In genomic region chr16:25443994-25444393, GRCh38 we compare ENCODE assay signal across 34 cellular contexts.
DNase-seq lines count a peak whose midpoint lies in the region; ATAC-seq, FAIRE-seq and TF ChIP-seq lines count a peak whose summit lies in the region.
"Had no signal": no experiment of that assay in that cellular context is flagged by ENCODE, and none has a peak within 500 bp of the region (broad histone marks: within the 10 kb centered on the region; RNA-seq: fewer than 3 reads in every experiment).

No MANE protein-coding gene starts in this region.

- H2BK5ac ChIP-seq in mesendoderm (ENCODE audit: low read length): no peak overlapping the region

- H3K4me2 ChIP-seq in HepG2 (ENCODE audit: low read depth, low read length) (no peak overlapping the region), A549 (no peak overlapping the region), K562 (ENCODE audit: insufficient read depth, low read length) (no peak overlapping the region), mesendoderm (ENCODE audit: low read length) (no peak overlapping the region)
- H3K4me2 ChIP-seq: BLaER1; BLaER1 treated with 17β-estradiol and CSF1 and Interleukin-3, amounts not matched to agents 10 nM and 100 nM had no signal

- DNase-seq in HepG2 (ENCODE audit: low spot score) (no peak), right lobe of liver (no peak), A549 (ENCODE audit: low read depth in 1 of 2, low spot score in 1 of 2) (no peak), K562 (ENCODE audit: extremely low read depth in 1 of 4, low spot score in 3 of 4) (no peak), esophagus muscularis mucosa (ENCODE audit: extremely low spot score) (peak; percentile 19), GM10266 (ENCODE audit: extremely low spot score) (no peak), mesendoderm (no peak)
- DNase-seq: 8988T; ACHN; AML-193; BE2C; C1 segment of cervical spinal cord; Caco-2; Calu3; CD4-positive, alpha-beta memory T cell; CD4-positive, alpha-beta T cell; CD4-positive, CD25-positive, alpha-beta regulatory T cell; CD8-positive, alpha-beta memory T cell; CD8-positive, alpha-beta T cell; COR-L47; DMS 273 treated with DMSO at 0.1 percent for 48 hours; DMS153; DMS53; DMS79; DMS79 treated with DMSO at 0.1 percent for 48 hours; DND-41; EL had no signal

- H3K27me3 ChIP-seq in HepG2 (ENCODE audit: control insufficient read depth in 1 of 2, insufficient read depth in 2 of 2, low read length in 2 of 2): no peaks in the 10 kb centered on the region
- H3K27me3 ChIP-seq in right lobe of liver: no peaks in the 10 kb centered on the region
- no peaks in the 10 kb centered on the region; a peak in 1 of 5 replicates for H3K27me3 ChIP-seq in K562 (ENCODE audit: control insufficient read depth in 2 of 2, insufficient read depth in 2 of 2, low read length in 2 of 2)
- peaks cover 0 to 3% (median 0%) of the 10 kb centered on the region in 4 donors for H3K27me3 ChIP-seq in esophagus muscularis mucosa
- H3K27me3 ChIP-seq in mesendoderm (ENCODE audit: insufficient read depth, low read length, poor library complexity): no peaks in the 10 kb centered on the region
- H3K27me3 ChIP-seq: BE2C; BLaER1; BLaER1 treated with 17β-estradiol and CSF1 and Interleukin-3, amounts not matched to agents 10 nM and 100 nM had no signal

- POLR2A ChIA-PET in HepG2 (lab: Yijun Ruan, JAX): no interaction called here
- POLR2A ChIA-PET in A549 (lab: Yijun Ruan, JAX): no interaction called here
- POLR2A ChIA-PET in K562 (lab: Yijun Ruan, JAX): no interaction called here

- no peak for ATAC-seq in HepG2
- ATAC-seq in right lobe of liver: no peak
- no peak for ATAC-seq in A549
- ATAC-seq in K562: no peak
- ATAC-seq in GM21390 (IDR thresholded peaks at IDR 0.05; ENCODE audit: unreplicated experiment): no peak
- ATAC-seq: CD8-positive, alpha-beta T cell had no signal

- no peak overlapping the region for H3K4ac ChIP-seq in mesendoderm (ENCODE audit: low read depth, low read length)

- H2BK15ac ChIP-seq in mesendoderm (replicated peaks; ENCODE audit: low read depth): no peak overlapping the region

- no peaks in the 10 kb centered on the region for H3K36me3 ChIP-seq in HepG2 (replicated peaks in 1 of 2; ENCODE audit: control insufficient read depth in 1 of 2, insufficient read depth in 2 of 2, low read length in 2 of 2)
- no peaks in the 10 kb centered on the region for H3K36me3 ChIP-seq in right lobe of liver
- H3K36me3 ChIP-seq in K562 (ENCODE audit: control insufficient read depth, insufficient read depth, low read length): no peaks in the 10 kb centered on the region
- H3K36me3 ChIP-seq in esophagus muscularis mucosa: no peaks in the 10 kb centered on the region
- no peaks in the 10 kb centered on the region for H3K36me3 ChIP-seq in mesendoderm (ENCODE audit: control insufficient read depth, insufficient read depth, low read length)
- H3K36me3 ChIP-seq: BE2C; BLaER1; BLaER1 treated with 17β-estradiol and CSF1 and Interleukin-3, amounts not matched to agents 10 nM and 100 nM had no signal

- no peak overlapping the region for H3K18ac ChIP-seq in mesendoderm (ENCODE audit: low read length)

- TF ChIP-seq POLR2A in HepG2 (IDR thresholded peaks at IDR 0.05; ENCODE audit: insufficient read depth in 1 of 2, low read depth in 2 of 2, low read length in 2 of 2): no peak
- TF ChIP-seq POLR2A in right lobe of liver (IDR thresholded peaks at IDR 0.05): no peak
- no peak for TF ChIP-seq POLR2A in A549 (IDR thresholded peaks at IDR 0.05; ENCODE audit: low read length)
- no peak for TF ChIP-seq POLR2A in K562 (conservative IDR thresholded peaks at IDR 0.05)
- TF ChIP-seq POLR2A in esophagus muscularis mucosa (IDR thresholded peaks at IDR 0.05; ENCODE audit: low read depth): no peak

- intact Hi-C loops in HepG2 (cut with micrococcal nuclease; ENCODE audit: unreplicated experiment): no loop called here
- intact Hi-C loops in right lobe of liver (cut with DNase I): no loop called here
- intact Hi-C loops in K562 (cut with micrococcal nuclease): no loop called here
- intact Hi-C loops in esophagus muscularis mucosa (cut with DNase I): no loop called here

- FAIRE-seq in HepG2 (lab: Jason Lieb, UNC): no peak
- no peak for FAIRE-seq in A549 (lab: Jason Lieb, UNC)
- no peak for FAIRE-seq in K562 (lab: Jason Lieb, UNC)
- FAIRE-seq: A204.1, D721Med had no signal

- H4K20me1 ChIP-seq in HepG2 (ENCODE audit: insufficient read depth, low read length): no peaks in the 10 kb centered on the region
- no peaks in the 10 kb centered on the region; the same call in 1 of the 2 replicates for H4K20me1 ChIP-seq in K562 (replicated peaks; ENCODE audit: control insufficient read depth, insufficient read depth, low read length)
- H4K20me1 ChIP-seq: BLaER1; BLaER1 treated with 17β-estradiol and CSF1 and Interleukin-3, amounts not matched to agents 10 nM and 100 nM had no signal

- no peak for TF ChIP-seq RAD21 in HepG2 (CRISPR knock-in tag; IDR thresholded peaks at IDR 0.05)
- no peak for TF ChIP-seq RAD21 in A549 (conservative IDR thresholded peaks at IDR 0.05 in 1 of 2, IDR thresholded peaks at IDR 0.05 in 1 of 2)
- TF ChIP-seq RAD21 in K562 (CRISPR knock-in tag; conservative IDR thresholded peaks at IDR 0.05 in 1 of 2, IDR thresholded peaks at IDR 0.05 in 1 of 2): no peak

- WGBS in HepG2 (ENCODE audit: low lambda C conversion rate): 12% methylated on average over 4 of the region's 4 CpGs
- WGBS in right lobe of liver (ENCODE audit: insufficient coverage, low coverage, low lambda C conversion rate, missing lambda C conversion rate): 39% methylated on average over 4 of the region's 4 CpGs
- WGBS in A549 (ENCODE audit: missing lambda C conversion rate): 9% methylated on average over 4 of the region's 4 CpGs
- WGBS in K562 (ENCODE audit: insufficient coverage, low coverage, missing lambda C conversion rate): 0% methylated on average over 4 of the region's 4 CpGs
- WGBS in esophagus muscularis mucosa: 71% methylated on average over 4 of the region's 4 CpGs
- WGBS in mesendoderm (ENCODE audit: extremely low coverage, insufficient coverage, low lambda C conversion rate): no CpG with 5 or more reads among the region's 4 CpGs

- in situ Hi-C loops in HepG2 (cut with HindIII; ENCODE audit: extremely low pct_ligation_motif_present, low pct_unique_long_range_greater_than_20kb): no loop called here
- in situ Hi-C loops in K562 (cut with MboI): no loop called here

- H3K79me2 ChIP-seq in HepG2 (ENCODE audit: insufficient read depth, low read length) (no peaks in the 10 kb centered on the region), K562 (ENCODE audit: control insufficient read depth, insufficient read depth, low read length) (no peaks in the 10 kb centered on the region), mesendoderm (ENCODE audit: control insufficient read depth, insufficient read depth, low read length) (no peaks in the 10 kb centered on the region)

- no peak overlapping the region for H2AK5ac ChIP-seq in mesendoderm (ENCODE audit: low read length)

- H3K27ac ChIP-seq in HepG2 (ENCODE audit: extremely low read length, insufficient read depth, low read length) (no peak overlapping the region), right lobe of liver (no peak overlapping the region), A549 (no peak overlapping the region), K562 (ENCODE audit: extremely low read depth, low read depth, low read length) (no peak overlapping the region), esophagus muscularis mucosa (replicated peaks in 1 of 4) (no peak overlapping the region), mesendoderm (ENCODE audit: low read depth, low read length) (no peak overlapping the region)
- H3K27ac ChIP-seq: 22Rv1; BLaER1; BLaER1 treated with 17β-estradiol and CSF1 and Interleukin-3, amounts not matched to agents 10 nM and 100 nM; C4-2B had no signal

- no peak overlapping the region for H3K56ac ChIP-seq in mesendoderm (ENCODE audit: low read length)

- no peak overlapping the region for H3K4me3 ChIP-seq in HepG2 (replicated peaks in 1 of 3; ENCODE audit: insufficient read depth in 1 of 3, low read depth in 2 of 3, low read length in 3 of 3)
- no peak overlapping the region for H3K4me3 ChIP-seq in right lobe of liver
- no peak overlapping the region for H3K4me3 ChIP-seq in A549
- no peak overlapping the region for H3K4me3 ChIP-seq in K562
- no peak overlapping the region for H3K4me3 ChIP-seq in esophagus muscularis mucosa
- H3K4me3 ChIP-seq in mesendoderm (ENCODE audit: low read length): no peak overlapping the region
- H3K4me3 ChIP-seq: BLaER1; BLaER1 treated with 17β-estradiol and CSF1 and Interleukin-3, amounts not matched to agents 10 nM and 100 nM had no signal

- no peak overlapping the region for H2BK120ac ChIP-seq in mesendoderm (ENCODE audit: low read depth, low read length)

- no peak overlapping the region for H4K5ac ChIP-seq in mesendoderm (ENCODE audit: low read length)

- H3K9me3 ChIP-seq in HepG2 (ENCODE audit: low read length) (peaks cover 13% of the 10 kb centered on the region), right lobe of liver (no peaks in the 10 kb centered on the region), A549 (no peaks in the 10 kb centered on the region), K562 (replicated peaks; ENCODE audit: control insufficient read depth, insufficient read depth, low read depth, low read length) (no peaks in the 10 kb centered on the region), esophagus muscularis mucosa (peaks cover 0 to 16% (median 8%) of the 10 kb centered on the region in 4 donors)
- H3K9me3 ChIP-seq: BE2C, BLaER1, Caco-2 had no signal

- H3K4me1 ChIP-seq in HepG2 (ENCODE audit: insufficient read depth, low read length) (no peaks in the 10 kb centered on the region), right lobe of liver (no peaks in the 10 kb centered on the region), A549 (no peaks in the 10 kb centered on the region), K562 (replicated peaks in 1 of 2; ENCODE audit: control insufficient read depth in 2 of 2, insufficient read depth in 2 of 2, low read length in 2 of 2) (no peaks in the 10 kb centered on the region), esophagus muscularis mucosa (no peaks in the 10 kb centered on the region), mesendoderm (ENCODE audit: control insufficient read depth, low read depth, low read length) (no peaks in the 10 kb centered on the region)
- H3K4me1 ChIP-seq: BE2C; BLaER1; BLaER1 treated with 17β-estradiol and CSF1 and Interleukin-3, amounts not matched to agents 10 nM and 100 nM; Caco-2 had no signal

- no peaks in the 10 kb centered on the region for H3K9me1 ChIP-seq in K562 (ENCODE audit: control insufficient read depth, insufficient read depth, low read length)

- TF ChIP-seq CTCF in HepG2 (CRISPR knock-in tag; IDR thresholded peaks at IDR 0.05) (no peak), right lobe of liver (IDR thresholded peaks at IDR 0.05) (no peak), A549 (IDR thresholded peaks at IDR 0.05) (no peak), K562 (IDR thresholded peaks at IDR 0.05 in 2 of 3, conservative IDR thresholded peaks at IDR 0.05 in 1 of 3; ENCODE audit: insufficient read depth in 2 of 3, low read depth in 1 of 3, low read length in 3 of 3) (no peak), esophagus muscularis mucosa (IDR thresholded peaks at IDR 0.05) (no peak), GM10266 (IDR thresholded peaks at IDR 0.05; ENCODE audit: control insufficient read depth, insufficient read depth, low read depth, missing control alignments) (no peak)

- BruUV-seq in HepG2 (replicated peaks; lab: Mats Ljungman, UMichigan) (no TSS peak), K562 (replicated peaks; lab: Mats Ljungman, UMichigan) (no TSS peak)

- CTCF ChIA-PET in HepG2 (lab: Yijun Ruan, JAX; ENCODE audit: low intra/inter-chr PET ratio, low total read pairs) (no interaction called here), A549 (lab: Yijun Ruan, JAX) (no interaction called here), K562 (lab: Yijun Ruan, JAX; ENCODE audit: low intra/inter-chr PET ratio) (no interaction called here)

- H2AFZ ChIP-seq in HepG2 (ENCODE audit: low read length) (no peak overlapping the region), K562 (ENCODE audit: low read depth, low read length) (no peak overlapping the region)

- no peak overlapping the region for H3K23ac ChIP-seq in mesendoderm (ENCODE audit: low read length)

- TF ChIP-seq EP300 in HepG2 (IDR thresholded peaks at IDR 0.05; ENCODE audit: low read depth in 2 of 2, low read length in 2 of 2) (no peak), HepG2 (CRISPR knock-in tag; IDR thresholded peaks at IDR 0.05; ENCODE audit: borderline replicate concordance) (no peak), A549 (IDR thresholded peaks at IDR 0.05) (no peak), K562 (IDR thresholded peaks at IDR 0.05; ENCODE audit: low read length) (no peak), esophagus muscularis mucosa (IDR thresholded peaks at IDR 0.05) (no peak)

- H3K79me1 ChIP-seq in mesendoderm (ENCODE audit: low read length): no peaks in the 10 kb centered on the region

- H4K8ac ChIP-seq in mesendoderm (ENCODE audit: low read depth, low read length): no peak overlapping the region

- H3K9ac ChIP-seq in HepG2 (ENCODE audit: insufficient read depth, low read depth, low read length) (no peak overlapping the region), K562 (ENCODE audit: insufficient read depth in 1 of 2, low read depth in 2 of 2, low read length in 2 of 2) (no peak overlapping the region), mesendoderm (ENCODE audit: low read length) (no peak overlapping the region)
- H3K9ac ChIP-seq: BLaER1; BLaER1 treated with 17β-estradiol and CSF1 and Interleukin-3, amounts not matched to agents 10 nM and 100 nM had no signal

Comparison
In these comparisons a context has a peak if more than half of its experiments do, and no peak if none do; other contexts are left out.
1. Of the 241 proteins assayed by ChIP-seq in both HepG2 and K562: peak only in HepG2: none; only in K562: ZFP36; in both: none; in neither: 239; mixed calls (peak in some experiments, not most) for 1.